ENCODE assay signal across 1 cellular context in genomic region chr2:27509326-27509725, GRCh38.
TF ChIP-seq lines count a peak whose summit lies in the region.

No MANE protein-coding gene starts in this region.

TF ChIP-seq in WTC11, 78 proteins besides CTCF, POLR2A, EP300 and RAD21 (continued from another document):
- TF ChIP-seq, protein P1, sequence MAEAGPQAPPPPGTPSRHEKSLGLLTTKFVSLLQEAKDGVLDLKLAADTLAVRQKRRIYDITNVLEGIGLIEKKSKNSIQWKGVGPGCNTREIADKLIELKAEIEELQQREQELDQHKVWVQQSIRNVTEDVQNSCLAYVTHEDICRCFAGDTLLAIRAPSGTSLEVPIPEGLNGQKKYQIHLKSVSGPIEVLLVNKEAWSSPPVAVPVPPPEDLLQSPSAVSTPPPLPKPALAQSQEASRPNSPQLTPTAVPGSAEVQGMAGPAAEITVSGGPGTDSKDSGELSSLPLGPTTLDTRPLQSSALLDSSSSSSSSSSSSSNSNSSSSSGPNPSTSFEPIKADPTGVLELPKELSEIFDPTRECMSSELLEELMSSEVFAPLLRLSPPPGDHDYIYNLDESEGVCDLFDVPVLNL (CRISPR knock-in tag; IDR thresholded peaks at IDR 0.05; ENCODE audit: borderline replicate concordance, low read depth), result no peak
- TF ChIP-seq IRF2 (CRISPR knock-in tag; IDR thresholded peaks at IDR 0.05; ENCODE audit: borderline replicate concordance, low read depth) (no peak), NFE2L1 (CRISPR knock-in tag; IDR thresholded peaks at IDR 0.05) (no peak), GTF2I (CRISPR knock-in tag; conservative IDR thresholded peaks at IDR 0.05) (no peak), SP1 (CRISPR knock-in tag; conservative IDR thresholded peaks at IDR 0.05) (no peak)
- TF ChIP-seq, protein P2, sequence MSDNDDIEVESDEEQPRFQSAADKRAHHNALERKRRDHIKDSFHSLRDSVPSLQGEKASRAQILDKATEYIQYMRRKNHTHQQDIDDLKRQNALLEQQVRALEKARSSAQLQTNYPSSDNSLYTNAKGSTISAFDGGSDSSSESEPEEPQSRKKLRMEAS (CRISPR knock-in tag; IDR thresholded peaks at IDR 0.05), result no peak
- TF ChIP-seq, protein P3, sequence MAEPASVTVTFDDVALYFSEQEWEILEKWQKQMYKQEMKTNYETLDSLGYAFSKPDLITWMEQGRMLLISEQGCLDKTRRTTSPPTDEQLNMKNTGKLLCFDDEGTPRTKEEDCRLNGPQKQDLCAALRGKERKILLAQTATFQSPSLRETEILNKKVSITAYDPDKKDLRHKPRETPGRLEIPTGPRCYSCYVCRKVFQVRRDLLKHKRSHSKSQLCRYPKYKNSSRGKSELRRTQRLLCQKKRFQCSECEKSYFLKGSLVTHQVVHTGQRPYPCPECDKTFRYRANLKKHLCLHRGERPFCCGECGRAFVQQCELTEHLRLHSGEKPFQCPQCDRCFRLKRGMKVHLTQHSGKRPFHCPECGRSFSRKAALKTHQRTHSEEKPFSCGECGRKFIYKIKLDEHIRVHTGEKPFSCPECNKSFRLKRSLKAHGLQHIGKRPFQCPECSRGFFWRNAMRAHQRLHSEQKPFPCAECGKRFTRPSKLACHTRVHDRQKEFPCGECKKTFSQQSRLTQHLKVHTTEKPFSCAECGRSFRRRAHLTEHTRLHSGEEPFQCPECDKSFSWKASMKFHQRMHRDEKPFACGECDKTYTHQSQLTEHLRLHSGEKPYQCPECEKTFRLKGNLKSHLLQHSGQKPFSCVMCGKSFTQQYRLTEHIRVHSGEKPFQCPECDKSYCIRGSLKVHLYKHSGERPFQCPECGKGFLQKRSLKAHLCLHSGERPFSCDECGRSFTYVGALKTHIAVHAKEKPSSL (CRISPR knock-in tag; conservative IDR thresholded peaks at IDR 0.05), result no peak
- TF ChIP-seq, protein P4, sequence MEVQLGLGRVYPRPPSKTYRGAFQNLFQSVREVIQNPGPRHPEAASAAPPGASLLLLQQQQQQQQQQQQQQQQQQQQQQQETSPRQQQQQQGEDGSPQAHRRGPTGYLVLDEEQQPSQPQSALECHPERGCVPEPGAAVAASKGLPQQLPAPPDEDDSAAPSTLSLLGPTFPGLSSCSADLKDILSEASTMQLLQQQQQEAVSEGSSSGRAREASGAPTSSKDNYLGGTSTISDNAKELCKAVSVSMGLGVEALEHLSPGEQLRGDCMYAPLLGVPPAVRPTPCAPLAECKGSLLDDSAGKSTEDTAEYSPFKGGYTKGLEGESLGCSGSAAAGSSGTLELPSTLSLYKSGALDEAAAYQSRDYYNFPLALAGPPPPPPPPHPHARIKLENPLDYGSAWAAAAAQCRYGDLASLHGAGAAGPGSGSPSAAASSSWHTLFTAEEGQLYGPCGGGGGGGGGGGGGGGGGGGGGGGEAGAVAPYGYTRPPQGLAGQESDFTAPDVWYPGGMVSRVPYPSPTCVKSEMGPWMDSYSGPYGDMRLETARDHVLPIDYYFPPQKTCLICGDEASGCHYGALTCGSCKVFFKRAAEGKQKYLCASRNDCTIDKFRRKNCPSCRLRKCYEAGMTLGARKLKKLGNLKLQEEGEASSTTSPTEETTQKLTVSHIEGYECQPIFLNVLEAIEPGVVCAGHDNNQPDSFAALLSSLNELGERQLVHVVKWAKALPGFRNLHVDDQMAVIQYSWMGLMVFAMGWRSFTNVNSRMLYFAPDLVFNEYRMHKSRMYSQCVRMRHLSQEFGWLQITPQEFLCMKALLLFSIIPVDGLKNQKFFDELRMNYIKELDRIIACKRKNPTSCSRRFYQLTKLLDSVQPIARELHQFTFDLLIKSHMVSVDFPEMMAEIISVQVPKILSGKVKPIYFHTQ (CRISPR knock-in tag; IDR thresholded peaks at IDR 0.05), result no peak
- TF ChIP-seq, protein P5, sequence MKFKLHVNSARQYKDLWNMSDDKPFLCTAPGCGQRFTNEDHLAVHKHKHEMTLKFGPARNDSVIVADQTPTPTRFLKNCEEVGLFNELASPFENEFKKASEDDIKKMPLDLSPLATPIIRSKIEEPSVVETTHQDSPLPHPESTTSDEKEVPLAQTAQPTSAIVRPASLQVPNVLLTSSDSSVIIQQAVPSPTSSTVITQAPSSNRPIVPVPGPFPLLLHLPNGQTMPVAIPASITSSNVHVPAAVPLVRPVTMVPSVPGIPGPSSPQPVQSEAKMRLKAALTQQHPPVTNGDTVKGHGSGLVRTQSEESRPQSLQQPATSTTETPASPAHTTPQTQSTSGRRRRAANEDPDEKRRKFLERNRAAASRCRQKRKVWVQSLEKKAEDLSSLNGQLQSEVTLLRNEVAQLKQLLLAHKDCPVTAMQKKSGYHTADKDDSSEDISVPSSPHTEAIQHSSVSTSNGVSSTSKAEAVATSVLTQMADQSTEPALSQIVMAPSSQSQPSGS (CRISPR knock-in tag; IDR thresholded peaks at IDR 0.05; ENCODE audit: borderline replicate concordance, low read depth), result no peak
